Comparison of ENCODE assay signal across 8 cellular contexts in genomic region chr1:160342520-160342919, GRCh38. TPM values are rescaled to one million over a fixed set of nuclear protein-coding genes. Genes with fewer than 3 reads are reported as not detected.
A peak's percentile ranks its signal among the peaks of the same experiment; 100 is the strongest.
DNase-seq lines count a peak whose midpoint lies in the region; ATAC-seq, FAIRE-seq and TF ChIP-seq lines count a peak whose summit lies in the region.

No MANE protein-coding gene starts in this region.

- H3K36me3 ChIP-seq in Peyer's patch: peaks cover 0 to 42% (median 0%) of the 10 kb centered on the region in 3 donors

- H3K4me1 ChIP-seq in Peyer's patch: peaks cover 0 to 26% (median 2%) of the 10 kb centered on the region in 4 donors

- no peaks in the 10 kb centered on the region for H3K9me3 Mint-ChIP-seq in endothelial cell (ENCODE audit: unreplicated experiment)
- H3K9me3 Mint-ChIP-seq in naive thymus-derived CD8-positive, alpha-beta T cell: no peaks in the 10 kb centered on the region

- H3K36me3 Mint-ChIP-seq in endothelial cell (ENCODE audit: low read depth, unreplicated experiment): peaks cover 34% of the 10 kb centered on the region
- H3K36me3 Mint-ChIP-seq in naive thymus-derived CD8-positive, alpha-beta T cell: peaks cover 10 to 51% (median 11%) of the 10 kb centered on the region in 3 donors

- peak; percentile 1 to 2 for ATAC-seq in naive thymus-derived CD8-positive, alpha-beta T cell
- ATAC-seq in HG03457 (IDR thresholded peaks at IDR 0.05; ENCODE audit: unreplicated experiment) (no peak), GM21723 (IDR thresholded peaks at IDR 0.05; ENCODE audit: unreplicated experiment) (no peak)

- no peak for TF ChIP-seq POLR2A in Peyer's patch (IDR thresholded peaks at IDR 0.05)

- no peak for TF ChIP-seq CTCF in Peyer's patch (IDR thresholded peaks at IDR 0.05)
- no peak for TF ChIP-seq CTCF in endothelial cell (IDR thresholded peaks at IDR 0.05; ENCODE audit: unreplicated experiment)

- POLR2A ChIA-PET in naive thymus-derived CD8-positive, alpha-beta T cell (lab: Charles Lee): no interaction called here

- H3K27ac ChIP-seq in Peyer's patch: peak overlapping the region; percentile 87 to 96 (median 92)

- peak overlapping the region; percentile 100 for H3K27ac Mint-ChIP-seq in endothelial cell (ENCODE audit: unreplicated experiment)
- peak overlapping the region; percentile 100 for H3K27ac Mint-ChIP-seq in naive thymus-derived CD8-positive, alpha-beta T cell

- peaks cover 5% of the 10 kb centered on the region for H3K27me3 Mint-ChIP-seq in endothelial cell (ENCODE audit: unreplicated experiment)
- no peaks in the 10 kb centered on the region for H3K27me3 Mint-ChIP-seq in naive thymus-derived CD8-positive, alpha-beta T cell

- peak overlapping the region; percentile 100 for H3K4me3 Mint-ChIP-seq in endothelial cell (ENCODE audit: unreplicated experiment)
- H3K4me3 Mint-ChIP-seq in naive thymus-derived CD8-positive, alpha-beta T cell: peak overlapping the region; percentile 95 to 100 (median 100)

- H3K4me3 ChIP-seq in Peyer's patch: peak overlapping the region; percentile 74 to 89 (median 82)

- H3K27me3 ChIP-seq in Peyer's patch: no peaks in the 10 kb centered on the region

- peaks cover 44% of the 10 kb centered on the region for H3K4me1 Mint-ChIP-seq in endothelial cell (ENCODE audit: unreplicated experiment)
- H3K4me1 Mint-ChIP-seq in naive thymus-derived CD8-positive, alpha-beta T cell: peaks cover 31 to 78% (median 61%) of the 10 kb centered on the region in 4 donors

- peak; percentile 62 for FAIRE-seq in GM18507 (lab: Jason Lieb, UNC)

- no peak for DNase-seq in GM18507 (ENCODE audit: extremely low spot score, insufficient read length, low read depth)
- no peak for DNase-seq in Peyer's patch
- no peak for DNase-seq in endothelial cell (ENCODE audit: low spot score)
- DNase-seq in naive thymus-derived CD8-positive, alpha-beta T cell: no peak
- DNase-seq in NCI-H2107 treated with DMSO at 0.1 percent for 48 hours (lab: John Stamatoyannopoulos, UW; ENCODE audit: unreplicated experiment): no peak
- no peak for DNase-seq in retina

- H3K9me3 ChIP-seq in Peyer's patch: no peaks in the 10 kb centered on the region

RNA-seq across cellular contexts. Expression of gene COPA, which starts 0.5 kb away (rescaled TPM):
- 100 to 1,000 TPM; 109 to 173 (median 138) TPM for total RNA-seq in Peyer's patch
- total RNA-seq in endothelial cell (ENCODE audit: unreplicated experiment): 178 TPM
- total RNA-seq in naive thymus-derived CD8-positive, alpha-beta T cell: 100 to 1,000 TPM; 115 to 120 TPM
- 100 to 1,000 TPM; 101 to 124 (median 120) TPM for polyA plus RNA-seq in naive thymus-derived CD8-positive, alpha-beta T cell

RNA-seq across cellular contexts. Expression of gene NCSTN, which starts 0.7 kb away (rescaled TPM):
- total RNA-seq in Peyer's patch (100 to 1,000 TPM in 3 of 4 donors, 10 to 100 TPM in 1; 34.7 to 173 (median 158) TPM), endothelial cell (ENCODE audit: unreplicated experiment) (115 TPM)
- 10 to 100 TPM; 70.3 to 76.4 TPM for total RNA-seq in naive thymus-derived CD8-positive, alpha-beta T cell
- 10 to 100 TPM; 56.8 to 64.2 (median 63.5) TPM for polyA plus RNA-seq in naive thymus-derived CD8-positive, alpha-beta T cell

RNA-seq across cellular contexts. Expression of gene NHLH1, which starts 24.4 kb away (rescaled TPM):
- total RNA-seq in Peyer's patch: under 1 TPM in 1 of 4 donors, not detected in 3; 0.80 TPM
- 1.2 TPM for total RNA-seq in endothelial cell (ENCODE audit: unreplicated experiment)
- total RNA-seq in naive thymus-derived CD8-positive, alpha-beta T cell: under 1 TPM; 0.38 to 0.47 TPM
- not detected for polyA plus RNA-seq in naive thymus-derived CD8-positive, alpha-beta T cell

RNA-seq across cellular contexts. Expression of gene PEX19, which starts 57.6 kb away (rescaled TPM):
- total RNA-seq in Peyer's patch: 10 to 100 TPM; 25.4 to 45.6 (median 40.2) TPM
- 61.7 TPM for total RNA-seq in endothelial cell (ENCODE audit: unreplicated experiment)
- 10 to 100 TPM; 67.6 to 72.1 TPM for total RNA-seq in naive thymus-derived CD8-positive, alpha-beta T cell
- 10 to 100 TPM; 49.7 to 56.2 (median 53.1) TPM for polyA plus RNA-seq in naive thymus-derived CD8-positive, alpha-beta T cell

RNA-seq across cellular contexts. Expression of gene VANGL2, which starts 57.8 kb away (rescaled TPM):
- total RNA-seq in Peyer's patch: 1 to 10 TPM; 2.1 to 6.8 (median 4.1) TPM
- 79.8 TPM for total RNA-seq in endothelial cell (ENCODE audit: unreplicated experiment)
- under 1 TPM; 0.10 to 0.14 TPM for total RNA-seq in naive thymus-derived CD8-positive, alpha-beta T cell
- not detected for polyA plus RNA-seq in naive thymus-derived CD8-positive, alpha-beta T cell

Comparison
In these comparisons a context has a peak if more than half of its experiments do, and no peak if none do; other contexts are left out.
1. ATAC-seq: peak in naive thymus-derived CD8-positive, alpha-beta T cell (2 of 2); none in HG03457 (single experiment) and GM21723 (single experiment).